Comparison of ENCODE assay signal across 8 cellular contexts in the genomic region with DNA sequence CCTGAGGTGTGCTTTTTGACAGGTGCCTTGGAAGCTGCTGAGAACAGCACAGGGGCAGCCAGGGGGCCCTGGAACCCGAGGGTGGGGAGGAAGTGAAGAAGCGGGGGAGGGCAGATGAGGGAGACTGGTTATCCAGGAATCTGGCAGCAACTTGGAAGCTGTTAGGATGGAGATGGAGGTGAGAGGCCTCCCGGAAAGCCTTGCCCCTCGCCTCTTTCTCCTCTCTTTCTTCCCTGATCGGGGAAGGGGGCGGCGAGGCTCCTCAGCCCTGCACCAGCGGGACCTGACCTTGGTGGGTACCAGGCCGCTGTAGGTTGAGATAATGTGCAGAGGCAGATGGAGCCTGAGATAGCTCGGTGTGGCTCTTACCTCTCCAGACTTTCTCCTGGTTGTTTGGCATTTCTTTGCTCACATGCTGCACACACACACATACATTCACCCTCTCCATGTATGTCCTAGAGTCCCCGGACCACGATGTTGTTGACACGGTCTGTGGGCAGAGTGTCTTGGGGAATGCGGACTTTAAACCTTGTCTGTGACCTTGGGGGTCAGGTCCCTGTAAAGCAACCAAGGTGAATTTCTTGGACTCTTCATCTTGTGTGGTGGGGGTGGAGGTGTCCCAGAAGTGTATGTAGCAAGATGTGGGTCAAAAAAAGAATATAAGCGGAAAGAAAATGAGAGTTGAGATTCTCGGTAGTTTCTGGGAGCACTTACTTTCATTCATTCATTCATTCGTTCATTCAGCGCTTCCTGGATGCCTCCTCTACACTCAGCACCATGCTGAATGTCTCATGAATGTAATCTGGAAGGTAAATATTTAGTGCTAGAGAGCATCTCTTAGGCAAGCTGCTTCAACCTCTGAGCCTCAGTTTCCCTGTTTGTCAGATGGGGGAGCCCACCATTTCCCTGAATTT. TPM values are rescaled to one million over a fixed set of nuclear protein-coding genes. Genes with fewer than 3 reads are reported as not detected.
DNase-seq lines count a peak whose midpoint lies in the region; ATAC-seq, FAIRE-seq and TF ChIP-seq lines count a peak whose summit lies in the region.

No MANE protein-coding gene starts in this region.

- no peaks in the 10 kb centered on the region; the same call in 1 of the 2 replicates for H4K20me1 ChIP-seq in GM12878 (ENCODE audit: control insufficient read depth, insufficient read depth)

- no peak for FAIRE-seq in GM12878 (lab: Jason Lieb, UNC)

- H3K4me3 Mint-ChIP-seq in effector memory CD8-positive, alpha-beta T cell: peak overlapping the region in 1 of 2 donors; percentile 27

- WGBS in GM12878 (ENCODE audit: insufficient coverage, insufficient replicate concordance, low lambda C conversion rate, missing lambda C conversion rate): 79% methylated on average over 18 of the region's 18 CpGs
- 61% methylated on average over 18 of the region's 18 CpGs for WGBS in liver

- TF ChIP-seq RAD21 in GM12878 (IDR thresholded peaks at IDR 0.05; ENCODE audit: insufficient read depth, low read depth, low read length): no peak
- TF ChIP-seq RAD21 in liver (IDR thresholded peaks at IDR 0.05): no peak

- H3K4me1 Mint-ChIP-seq in effector memory CD8-positive, alpha-beta T cell (ENCODE audit: low read depth in 2 of 2): peaks cover 0 to 3% of the 10 kb centered on the region in 2 donors

- H3K27me3 ChIP-seq in HAP-1 (ENCODE audit: low read depth): no peaks in the 10 kb centered on the region
- no peaks in the 10 kb centered on the region for H3K27me3 ChIP-seq in GM12878 (replicated peaks in 1 of 2; ENCODE audit: control insufficient read depth in 2 of 2, insufficient read depth in 2 of 2, low read length in 1 of 2)
- H3K27me3 ChIP-seq in liver (ENCODE audit: control insufficient read depth in 4 of 4, insufficient read depth in 4 of 4, low read length in 3 of 4): no peaks in the 10 kb centered on the region

- RAD21 ChIA-PET in GM12878 (lab: Charles Lee; ENCODE audit: unreplicated experiment): no interaction called here

- intact Hi-C loops in GM12878 (cut with micrococcal nuclease; ENCODE audit: unreplicated experiment): loop anchor here (10.0 kb wide), 1 partner anchor 282 kb away; a partner anchor contains a TSS

- H3K27me3 Mint-ChIP-seq in effector memory CD8-positive, alpha-beta T cell: peaks cover 46 to 62% of the 10 kb centered on the region in 2 donors

- H3K4me3 ChIP-seq in HAP-1: peak overlapping the region; percentile 59
- peak overlapping the region; percentile 70 for H3K4me3 ChIP-seq in GM12878
- peak overlapping the region; percentile 71 to 94 (median 85) for H3K4me3 ChIP-seq in liver (ENCODE audit: low read depth in 1 of 3, low read length in 3 of 3)

- no TSS peak for BruUV-seq in GM12878 (replicated peaks; lab: Mats Ljungman, UMichigan)

- no peak overlapping the region for H3K27ac Mint-ChIP-seq in effector memory CD8-positive, alpha-beta T cell

- POLR2A ChIA-PET in GM12878 (lab: Charles Lee): no interaction called here

- H3K36me3 ChIP-seq in HAP-1 (replicated peaks) (no peaks in the 10 kb centered on the region), GM12878 (ENCODE audit: control insufficient read depth in 2 of 2, insufficient read depth in 2 of 2, low read length in 1 of 2) (no peaks in the 10 kb centered on the region), liver (ENCODE audit: control insufficient read depth in 4 of 4, insufficient read depth in 3 of 4, low read depth in 1 of 4, low read length in 3 of 4) (no peaks in the 10 kb centered on the region)

- H3K4me2 ChIP-seq in GM12878 (ENCODE audit: control insufficient read depth, insufficient read depth): peak overlapping the region; percentile 80

- CTCF ChIA-PET in GM12878 (lab: Yijun Ruan, JAX): no interaction called here

- H3K36me3 Mint-ChIP-seq in effector memory CD8-positive, alpha-beta T cell (ENCODE audit: insufficient read depth): no peaks in the 10 kb centered on the region

- TF ChIP-seq EP300 in GM12878 (IDR thresholded peaks at IDR 0.05; ENCODE audit: borderline replicate concordance in 1 of 2, control insufficient read depth in 1 of 2, low read depth in 2 of 2, low read length in 2 of 2): no peak

- no peaks in the 10 kb centered on the region for H3K9me3 Mint-ChIP-seq in effector memory CD8-positive, alpha-beta T cell

- H3K4me1 ChIP-seq in HAP-1 (peaks cover 12% of the 10 kb centered on the region), GM12878 (ENCODE audit: control insufficient read depth, insufficient read depth, low read length) (peaks cover 21% of the 10 kb centered on the region), liver (ENCODE audit: control insufficient read depth in 4 of 4, insufficient read depth in 4 of 4, low read length in 3 of 4) (peaks cover 10 to 53% (median 28%) of the 10 kb centered on the region in 4 donors)

- SMC1A ChIA-PET in GM12878 (lab: Charles Lee; ENCODE audit: uncharacterized antibody, unreplicated experiment): no interaction called here

- H3K9ac ChIP-seq in GM12878 (ENCODE audit: control insufficient read depth, insufficient read depth, low read length) (no peak overlapping the region), liver (ENCODE audit: low read depth in 1 of 2, low read length in 2 of 2) (peak overlapping the region in 1 of 2 donors; percentile 19)

- in situ Hi-C loops in HAP-1 (cut with MboI; ENCODE audit: low sequenced_read_pairs): no loop called here
- in situ Hi-C loops in GM12878 (cut with MboI): no loop called here

- ATAC-seq in GM12878: no peak
- ATAC-seq in effector memory CD8-positive, alpha-beta T cell (replicated peaks): no peak
- ATAC-seq in GM18870 (IDR thresholded peaks at IDR 0.05; ENCODE audit: unreplicated experiment): no peak

- H3K79me2 ChIP-seq in GM12878 (ENCODE audit: control insufficient read depth, insufficient read depth, low read length): peaks cover 3% of the 10 kb centered on the region; the same call in 1 of the 2 replicates

- H2AFZ ChIP-seq in GM12878 (ENCODE audit: control insufficient read depth, low read depth, low read length): no peak overlapping the region

- H3K27ac ChIP-seq in 22Rv1: peak overlapping the region; percentile 81
- H3K27ac ChIP-seq in GM12878 (ENCODE audit: control insufficient read depth, insufficient read depth): no peak overlapping the region
- H3K27ac ChIP-seq in liver (ENCODE audit: low read depth in 1 of 2, low read length in 2 of 2): peak overlapping the region; percentile 53 to 73

- TF ChIP-seq CTCF in 22Rv1 (IDR thresholded peaks at IDR 0.05) (no peak), GM12878 (IDR thresholded peaks at IDR 0.05 in 2 of 3, conservative IDR thresholded peaks at IDR 0.05 in 1 of 3; ENCODE audit: control insufficient read depth in 2 of 3, extremely low read depth in 1 of 3, insufficient read depth in 1 of 3, low read depth in 3 of 3, low read length in 3 of 3) (no peak), liver (IDR thresholded peaks at IDR 0.05; ENCODE audit: low read depth, low read length, missing input control) (no peak)

- H3K9me3 ChIP-seq in HAP-1: no peaks in the 10 kb centered on the region
- no peaks in the 10 kb centered on the region for H3K9me3 ChIP-seq in GM12878 (replicated peaks; ENCODE audit: control insufficient read depth, insufficient read depth, low read length)
- no peaks in the 10 kb centered on the region for H3K9me3 ChIP-seq in liver (ENCODE audit: control insufficient read depth in 4 of 4, low read length in 3 of 4)

- DNase-seq in HAP-1 (ENCODE audit: low spot score in 2 of 2) (peak in 1 of 2 experiments; percentile 37), GM12878 (ENCODE audit: low read depth, low spot score) (no peak), NK-92 (lab: John Stamatoyannopoulos, UW; ENCODE audit: unreplicated experiment) (no peak), DMS114 treated with DMSO at 0.1 percent for 48 hours (lab: John Stamatoyannopoulos, UW; ENCODE audit: unreplicated experiment) (no peak)
- no peak for DNase-seq in effector memory CD8-positive, alpha-beta T cell

- no peak for TF ChIP-seq POLR2A in GM12878 (IDR thresholded peaks at IDR 0.05; ENCODE audit: low read depth, low read length)

TF ChIP-seq in GM12878, 131 proteins besides CTCF, POLR2A, EP300 and RAD21 (continues in another document):
- TF ChIP-seq ZNF622 (IDR thresholded peaks at IDR 0.05): no peak
- TF ChIP-seq BRCA1 (IDR thresholded peaks at IDR 0.05; ENCODE audit: low read depth, low read length): no peak
- TF ChIP-seq NFIC (IDR thresholded peaks at IDR 0.05; ENCODE audit: low read depth, low read length): no peak

TF ChIP-seq in liver, 16 proteins besides CTCF, POLR2A, EP300 and RAD21 (continues in another document):
- no peak for TF ChIP-seq GABPA (IDR thresholded peaks at IDR 0.05 in 1 of 2, conservative IDR thresholded peaks at IDR 0.05 in 1 of 2)

RNA-seq across cellular contexts. Expression of a gene that starts 1.6 kb away (rescaled TPM):
- total RNA-seq in GM12878 (2013; cell fraction: nucleolus; rRNA removed): 6.0 TPM in 2 replicates
- total RNA-seq in GM12878 (2014; rRNA removed): 2.6 and 2.7 TPM in 2 replicates
- 2.3 and 3.3 TPM in 2 replicates for total RNA-seq in GM12878 (2014; rRNA removed; fragmentation: Illumina TruSeq; extraction: Trizol)
- 5.3 and 5.9 TPM in 2 replicates for total RNA-seq in GM12878 (2021)
- 0.96 TPM for polyA plus RNA-seq in GM12878 (2011; ENCODE audit: low read depth)
- polyA plus RNA-seq in GM12878 (2011; rRNA removed): 7.2 and 7.8 TPM in 2 replicates
- polyA plus RNA-seq in GM12878 (2011; cell fraction: cytosol; rRNA removed): 5.4 and 5.6 TPM in 2 replicates
- polyA plus RNA-seq in GM12878 (2011; cell fraction: nucleus; rRNA removed): 7.6 and 9.8 TPM in 2 replicates
- 2.3 and 3.2 TPM in 2 replicates for polyA plus RNA-seq in GM12878 (2012)
- polyA plus RNA-seq in GM12878 (2014; fragmentation: Illumina TruSeq; extraction: Trizol): 3.0 and 34.5 TPM in 2 replicates
- 1 to 10 TPM in 1 of 2 experiments, under 1 TPM in 1; 0.50 to 1.2 TPM for polyA plus RNA-seq in GM12878 (2014; fragmentation: Nextera tagmentation; extraction: Ambion mirVana)
- 2.3 and 2.8 TPM in 2 replicates for polyA plus RNA-seq in GM12878 (2014; rRNA removed)
- polyA plus RNA-seq in GM12878 (2016; fragmentation: Nextera tagmentation; extraction: Ambion mirVana): 1 to 10 TPM in 1 of 2 experiments, under 1 TPM in 1; 0.74 to 1.6 TPM
- 9.4 and 14.1 TPM in 2 replicates for polyA minus RNA-seq in GM12878 (2011; rRNA and poly(A)+ RNA removed)
- polyA minus RNA-seq in GM12878 (2011; cell fraction: cytosol; rRNA and poly(A)+ RNA removed): 2.9 and 5.1 TPM in 2 replicates
- polyA minus RNA-seq in GM12878 (2011; cell fraction: nucleus; rRNA and poly(A)+ RNA removed): 5.4 and 9.2 TPM in 2 replicates
- 10 to 100 TPM in 1 of 2 donors, 1 to 10 TPM in 1; 5.9 to 25.1 TPM for total RNA-seq in liver
- polyA plus RNA-seq in liver: 10 to 100 TPM in 1 of 2 donors, 1 to 10 TPM in 1; 6.2 to 23.3 TPM
